Comparison of ENCODE assay signal across 7 cellular contexts in genomic region chr12:42388106-42388505, GRCh38.
DNase-seq lines count a peak whose midpoint lies in the region; ATAC-seq and TF ChIP-seq lines count a peak whose summit lies in the region.
"Not testable (repeated sequence)": the region's sequence is repeated elsewhere in the genome, so short reads cannot be mapped to it uniquely, and the experiment has no call there.

No MANE protein-coding gene starts in this region.

- H3K4me2 ChIP-seq in trophoblast cell (ENCODE audit: low read length) = not testable (repeated sequence)

- not testable (repeated sequence) for H3K4me3 Mint-ChIP-seq in WTC11; osteocyte (ENCODE audit: unreplicated experiment); stimulated activated effector memory CD8-positive, alpha-beta T cell treated with anti-CD3 and anti-CD28 coated beads, Interleukin-12 subunit alpha, Interleukin-12 subunit beta, amount 100 ng/mL, for 72 hours
- peak overlapping the region in 1 of 3 experiments; percentile 29 for H3K4me3 Mint-ChIP-seq in nephron

- not testable (repeated sequence) for ATAC-seq in WTC11; stimulated activated effector memory CD8-positive, alpha-beta T cell treated with anti-CD3 and anti-CD28 coated beads, Interleukin-12 subunit alpha, Interleukin-12 subunit beta, amount 100 ng/mL, for 72 hours

- H3K27me3 Mint-ChIP-seq in WTC11 (ENCODE audit: low read depth); nephron (ENCODE audit: low read depth); osteocyte (ENCODE audit: unreplicated experiment): not testable (repeated sequence)

- H3K9ac ChIP-seq in trophoblast cell (ENCODE audit: low read length) = not testable (repeated sequence)

- not testable (repeated sequence) for H2BK120ac ChIP-seq in trophoblast cell (ENCODE audit: insufficient read depth, low read length, poor library complexity)

- H2BK5ac ChIP-seq in trophoblast cell (ENCODE audit: low read depth, low read length, poor library complexity) = not testable (repeated sequence)

- H2BK12ac ChIP-seq in trophoblast cell (ENCODE audit: low read length) = not testable (repeated sequence)

- H3K27me3 ChIP-seq in left ventricle myocardium inferior (ENCODE audit: low read depth); trophoblast cell (ENCODE audit: insufficient read depth, low read length): not testable (repeated sequence)

- not testable (repeated sequence) for TF ChIP-seq CTCF in WTC11 (IDR thresholded peaks at IDR 0.05); left ventricle myocardium inferior (IDR thresholded peaks at IDR 0.05; ENCODE audit: borderline replicate concordance); nephron (IDR thresholded peaks at IDR 0.05; ENCODE audit: unreplicated experiment in 3 of 3); osteocyte (IDR thresholded peaks at IDR 0.05)

- H3K18ac ChIP-seq in trophoblast cell (ENCODE audit: low read length) = not testable (repeated sequence)

- peak overlapping the region; percentile 30 for H3K14ac ChIP-seq in trophoblast cell (ENCODE audit: low read length)

- H3K27ac Mint-ChIP-seq in WTC11 (peak overlapping the region; percentile 34; the same call in 1 of the 2 replicates), nephron (peak overlapping the region; percentile 76 to 89 (median 84)), osteocyte (ENCODE audit: unreplicated experiment) (peak overlapping the region; percentile 7)
- H3K27ac Mint-ChIP-seq in stimulated activated effector memory CD8-positive, alpha-beta T cell treated with anti-CD3 and anti-CD28 coated beads, Interleukin-12 subunit alpha, Interleukin-12 subunit beta, amount 100 ng/mL, for 72 hours = peak overlapping the region; percentile 63

- peaks cover 37% of the 10 kb centered on the region for H3K4me1 ChIP-seq in left ventricle myocardium inferior
- not testable (repeated sequence) for H3K4me1 ChIP-seq in trophoblast cell (ENCODE audit: control insufficient read depth in 1 of 2, insufficient read depth in 2 of 2, low read length in 2 of 2)

- H3K36me3 Mint-ChIP-seq in WTC11 (peaks cover 30% of the 10 kb centered on the region), nephron (ENCODE audit: low read depth) (peaks cover 51% of the 10 kb centered on the region), osteocyte (ENCODE audit: unreplicated experiment) (peaks cover 41% of the 10 kb centered on the region)
- H3K36me3 Mint-ChIP-seq in stimulated activated effector memory CD8-positive, alpha-beta T cell treated with anti-CD3 and anti-CD28 coated beads, Interleukin-12 subunit alpha, Interleukin-12 subunit beta, amount 100 ng/mL, for 72 hours = peaks cover 68% of the 10 kb centered on the region

- intact Hi-C loops in left ventricle myocardium inferior (cut with micrococcal nuclease) = not testable (repeated sequence)

- H2AK5ac ChIP-seq in trophoblast cell (ENCODE audit: low read length) = not testable (repeated sequence)

- peaks cover 30% of the 10 kb centered on the region for H3K36me3 ChIP-seq in left ventricle myocardium inferior
- H3K36me3 ChIP-seq in trophoblast cell (ENCODE audit: control insufficient read depth in 1 of 2, insufficient read depth in 2 of 2, low read length in 2 of 2) = not testable (repeated sequence)

- H3K4me1 Mint-ChIP-seq in WTC11; osteocyte (ENCODE audit: unreplicated experiment): not testable (repeated sequence)
- peaks cover 15% of the 10 kb centered on the region for H3K4me1 Mint-ChIP-seq in nephron
- H3K4me1 Mint-ChIP-seq in stimulated activated effector memory CD8-positive, alpha-beta T cell treated with anti-CD3 and anti-CD28 coated beads, Interleukin-12 subunit alpha, Interleukin-12 subunit beta, amount 100 ng/mL, for 72 hours = peaks cover 12% of the 10 kb centered on the region

- H3K79me1 ChIP-seq in trophoblast cell (ENCODE audit: low read length) = not testable (repeated sequence)

- not testable (repeated sequence) for H4K8ac ChIP-seq in trophoblast cell (ENCODE audit: low read depth, low read length)

- not testable (repeated sequence) for H3K23ac ChIP-seq in trophoblast cell (ENCODE audit: low read length)

- no CpG with 5 or more reads among the region's 5 CpGs for WGBS in trophoblast cell (ENCODE audit: extremely low coverage, insufficient coverage, insufficient read length)

- POLR2A ChIA-PET in WTC11 (lab: Charles Lee) = not testable (repeated sequence)

- not testable (repeated sequence) for H3K4me3 ChIP-seq in left ventricle myocardium inferior; trophoblast cell (ENCODE audit: low read depth, low read length)

- peak overlapping the region; percentile 43 for H3K27ac ChIP-seq in left ventricle myocardium inferior (replicated peaks)
- H3K27ac ChIP-seq in trophoblast cell (ENCODE audit: low read depth, low read length) = not testable (repeated sequence)

- not testable (repeated sequence) for H4K91ac ChIP-seq in trophoblast cell (ENCODE audit: low read depth, low read length)

- not testable (repeated sequence) for H3K4ac ChIP-seq in trophoblast cell (ENCODE audit: low read depth, low read length)

- H4K12ac ChIP-seq in trophoblast cell (ENCODE audit: low read depth, low read length) = not testable (repeated sequence)

- H2AFZ ChIP-seq in trophoblast cell (ENCODE audit: insufficient read depth, low read length, poor library complexity) = not testable (repeated sequence)

- H3K9me3 ChIP-seq in left ventricle myocardium inferior (replicated peaks); trophoblast cell (ENCODE audit: insufficient read depth, low read depth, low read length): not testable (repeated sequence)

- CTCF ChIA-PET in WTC11 (lab: Charles Lee) = not testable (repeated sequence)

- DNase-seq in WTC11 (ENCODE audit: low spot score); left ventricle myocardium inferior; osteocyte (ENCODE audit: extremely low spot score, unreplicated experiment); trophoblast cell; stimulated activated effector memory CD8-positive, alpha-beta T cell treated with anti-CD3 and anti-CD28 coated beads, Interleukin-12 subunit alpha, Interleukin-12 subunit beta, amount 100 ng/mL, for 72 hours (ENCODE audit: low spot score in 2 of 2): not testable (repeated sequence)
- DNase-seq in left kidney (ENCODE audit: low read depth, low spot score) = peak; percentile 78

- not testable (repeated sequence) for H3K9me3 Mint-ChIP-seq in WTC11; nephron; osteocyte (ENCODE audit: unreplicated experiment); stimulated activated effector memory CD8-positive, alpha-beta T cell treated with anti-CD3 and anti-CD28 coated beads, Interleukin-12 subunit alpha, Interleukin-12 subunit beta, amount 100 ng/mL, for 72 hours

- H3K79me2 ChIP-seq in trophoblast cell (ENCODE audit: control insufficient read depth, insufficient read depth, low read length, poor library complexity) = not testable (repeated sequence)

Comparison
In these comparisons a context has a peak if more than half of its experiments do, and no peak if none do; other contexts are left out.
1. H3K27ac Mint-ChIP-seq: peak in every context shown above with its lines; median percentile 84 in nephron; 63 in stimulated activated effector memory CD8-positive, alpha-beta T cell treated with anti-CD3 and anti-CD28 coated beads, Interleukin-12 subunit alpha, Interleukin-12 subunit beta, amount 100 ng/mL, for 72 hours; 34 in WTC11; 7 in osteocyte.